In the genomic region with DNA sequence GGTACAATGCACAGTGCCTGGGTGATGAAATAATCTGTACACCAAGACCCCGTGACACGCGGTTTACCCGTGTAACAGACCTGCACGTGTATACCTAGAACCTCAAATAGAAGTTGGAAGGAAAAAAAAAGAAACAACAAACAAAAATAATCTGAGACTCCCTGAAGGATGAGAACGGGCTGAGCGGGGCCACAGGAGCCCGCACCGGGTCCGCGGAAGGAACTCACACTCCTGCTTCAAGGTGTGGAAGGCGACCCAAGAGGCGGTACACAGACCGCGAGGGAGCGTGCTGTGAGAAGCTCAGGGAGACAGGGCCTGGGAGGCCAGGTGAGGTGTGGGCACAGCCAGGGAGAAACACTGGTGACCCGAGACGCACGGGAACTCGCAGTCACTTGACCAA, we compare ENCODE assay signal across 5 cellular contexts. TPM values are rescaled to one million over a fixed set of nuclear protein-coding genes. Genes with fewer than 3 reads are reported as not detected.
DNase-seq lines count a peak whose midpoint lies in the region; ATAC-seq and TF ChIP-seq lines count a peak whose summit lies in the region.
"Not testable (repeated sequence)": the region's sequence is repeated elsewhere in the genome, so short reads cannot be mapped to it uniquely, and the experiment has no call there.

No MANE protein-coding gene starts in this region.

- not testable (repeated sequence) for H3K9ac ChIP-seq in neural progenitor cell

- not testable (repeated sequence) for H3K9me3 Mint-ChIP-seq in glutamatergic neuron (ENCODE audit: unreplicated experiment); neural progenitor cell; stimulated activated memory B cell treated with anti-CD40 and anti-IgM and Interleukin-4, amounts not matched to agents 10 μg/mL and 1 μg/mL and 100 μg/mL, for 72 hours

- not testable (repeated sequence) for TF ChIP-seq CTCF in glutamatergic neuron (IDR thresholded peaks at IDR 0.05; ENCODE audit: partially characterized antibody, unreplicated experiment); neural progenitor cell (IDR thresholded peaks at IDR 0.05)

- not testable (repeated sequence) for H4K20me1 ChIP-seq in neural progenitor cell (ENCODE audit: low read depth)

- not testable (repeated sequence) for H3K79me2 ChIP-seq in neural progenitor cell (ENCODE audit: low read depth)

- H3K4me1 ChIP-seq in neural progenitor cell = not testable (repeated sequence)

- not testable (repeated sequence) for H3K4me3 Mint-ChIP-seq in glutamatergic neuron (ENCODE audit: unreplicated experiment); neural progenitor cell; stimulated activated memory B cell treated with anti-CD40 and anti-IgM and Interleukin-4, amounts not matched to agents 10 μg/mL and 1 μg/mL and 100 μg/mL, for 72 hours

- H3K36me3 Mint-ChIP-seq in glutamatergic neuron (ENCODE audit: unreplicated experiment); neural progenitor cell; stimulated activated memory B cell treated with anti-CD40 and anti-IgM and Interleukin-4, amounts not matched to agents 10 μg/mL and 1 μg/mL and 100 μg/mL, for 72 hours: not testable (repeated sequence)

- intact Hi-C loops in posterior vena cava (cut with DNase I) = not testable (repeated sequence)

- H3K27ac ChIP-seq in neural progenitor cell = not testable (repeated sequence)

- not testable (repeated sequence) for H3F3A ChIP-seq in neural progenitor cell (ENCODE audit: low read depth)

- not testable (repeated sequence) for H3K4me1 Mint-ChIP-seq in glutamatergic neuron (ENCODE audit: low read depth, unreplicated experiment); stimulated activated memory B cell treated with anti-CD40 and anti-IgM and Interleukin-4, amounts not matched to agents 10 μg/mL and 1 μg/mL and 100 μg/mL, for 72 hours
- peaks cover 30% of the 10 kb centered on the region for H3K4me1 Mint-ChIP-seq in neural progenitor cell

- H3K27ac Mint-ChIP-seq in glutamatergic neuron (ENCODE audit: unreplicated experiment) (peak overlapping the region; percentile 33), neural progenitor cell (peak overlapping the region; percentile 63)
- H3K27ac Mint-ChIP-seq in stimulated activated memory B cell treated with anti-CD40 and anti-IgM and Interleukin-4, amounts not matched to agents 10 μg/mL and 1 μg/mL and 100 μg/mL, for 72 hours = not testable (repeated sequence)

- not testable (repeated sequence) for H3K27me3 Mint-ChIP-seq in glutamatergic neuron (ENCODE audit: unreplicated experiment)
- peaks cover 10% of the 10 kb centered on the region for H3K27me3 Mint-ChIP-seq in neural progenitor cell (ENCODE audit: insufficient read depth, low read depth)
- H3K27me3 Mint-ChIP-seq in stimulated activated memory B cell treated with anti-CD40 and anti-IgM and Interleukin-4, amounts not matched to agents 10 μg/mL and 1 μg/mL and 100 μg/mL, for 72 hours = peaks cover 22% of the 10 kb centered on the region

- not testable (repeated sequence) for DNase-seq in glutamatergic neuron; neural progenitor cell (ENCODE audit: low spot score)
- DNase-seq in mesenteric fat pad (ENCODE audit: low spot score) (peak; percentile 68), posterior vena cava (ENCODE audit: low spot score) (peak; percentile 72)

- H3K4me3 ChIP-seq in neural progenitor cell = not testable (repeated sequence)

- peak; percentile 32 for ATAC-seq in stimulated activated memory B cell treated with anti-CD40 and anti-IgM and Interleukin-4, amounts not matched to agents 10 μg/mL and 1 μg/mL and 100 μg/mL, for 72 hours

- H3K36me3 ChIP-seq in neural progenitor cell = not testable (repeated sequence)

- H3K27me3 ChIP-seq in neural progenitor cell = not testable (repeated sequence)

- H3K4me2 ChIP-seq in neural progenitor cell = not testable (repeated sequence)

- not testable (repeated sequence) for H3K9me3 ChIP-seq in neural progenitor cell (ENCODE audit: low read depth)

- H2AFZ ChIP-seq in neural progenitor cell (replicated peaks) = not testable (repeated sequence)

RNA-seq across cellular contexts. Expression of a gene that starts 42.1 kb away (rescaled TPM):
- total RNA-seq in glutamatergic neuron (ENCODE audit: unreplicated experiment) = 68.5 TPM
- total RNA-seq in mesenteric fat pad = 116 TPM
- total RNA-seq in neural progenitor cell (ENCODE audit: low replicate concordance) = 48.3 and 76.1 TPM in 2 replicates
- 100 to 1,000 TPM in 1 of 2 donors, 10 to 100 TPM in 1; 97.9 to 147 TPM for total RNA-seq in posterior vena cava
